Comparison of ENCODE assay signal across 31 cellular contexts in genomic region chr11:67230406-67230805, GRCh38. TPM values are rescaled to one million over a fixed set of nuclear protein-coding genes. Genes with fewer than 3 reads are reported as not detected.
DNase-seq lines count a peak whose midpoint lies in the region; ATAC-seq, FAIRE-seq and TF ChIP-seq lines count a peak whose summit lies in the region.
"Had no signal": no experiment of that assay in that cellular context is flagged by ENCODE, and none has a peak within 500 bp of the region (broad histone marks: within the 10 kb centered on the region; RNA-seq: fewer than 3 reads in every experiment).

No MANE protein-coding gene starts in this region.

- no peaks in the 10 kb centered on the region for H3K27me3 Mint-ChIP-seq in CD8-positive, alpha-beta memory T cell
- no peaks in the 10 kb centered on the region for H3K27me3 Mint-ChIP-seq in T-cell
- H3K27me3 Mint-ChIP-seq: B cell; naive thymus-derived CD8-positive, alpha-beta T cell had no signal

- H3K9me3 ChIP-seq in CD8-positive, alpha-beta memory T cell (ENCODE audit: low read length), result no peaks in the 10 kb centered on the region
- H3K9me3 ChIP-seq: ovary, suprapubic skin had no signal

- DNase-seq in NK-92 treated with Interleukin-12 subunit alpha and Interleukin-12 subunit beta, amount 100 ng/mL, for 24 hours (lab: John Stamatoyannopoulos, UW), result peak; percentile 11
- DNase-seq in NK-92 (lab: John Stamatoyannopoulos, UW; ENCODE audit: unreplicated experiment) (no peak), T-cell (no peak), bronchial epithelial cell (ENCODE audit: low read depth) (peak; percentile 38), glomerular visceral epithelial cell (ENCODE audit: extremely low spot score) (no peak), NCI-H446 (lab: John Stamatoyannopoulos, UW) (no peak)
- no peak for DNase-seq in CD8-positive, alpha-beta memory T cell
- DNase-seq: activated CD4-positive, alpha-beta T cell treated with anti-CD3 and anti-CD28 coated beads, Interleukin-2, amount 50 U/mL, for 48 hours; activated naive CD4-positive, alpha-beta T cell treated with anti-CD3 and anti-CD28 coated beads for 36 hours; activated T-cell treated with anti-CD3 and anti-CD28 coated beads for 4 hours; DMS79; effector CD4-positive, alpha-beta T cell; erythroblast; foreskin melanocyte; GOT3; naive thymus-derived CD8-positive, alpha-beta T cell; NCI-H1092 treated with DMSO at 0.1 percent for 48 hours; NCI-H2029; NCI-H226; NCI-H774; ovary; retina; T1000 had no signal

- H3K4me1 Mint-ChIP-seq in CD8-positive, alpha-beta memory T cell, result peaks cover 24 to 33% (median 27%) of the 10 kb centered on the region in 3 donors
- peaks cover 10 to 31% (median 29%) of the 10 kb centered on the region in 3 donors for H3K4me1 Mint-ChIP-seq in T-cell

- H3K27ac Mint-ChIP-seq in CD8-positive, alpha-beta memory T cell, result peak overlapping the region; percentile 6 to 70 (median 54)
- peak overlapping the region; percentile 55 to 77 for H3K27ac Mint-ChIP-seq in T-cell
- H3K27ac Mint-ChIP-seq: activated naive CD4-positive, alpha-beta T cell treated with anti-CD3 and anti-CD28 coated beads for 36 hours; B cell had no signal

- no peak for FAIRE-seq in bronchial epithelial cell (lab: Jason Lieb, UNC)
- FAIRE-seq: A204.1, HTR-8/SVneo had no signal

- CTCF ChIA-PET in CD8-positive, alpha-beta memory T cell (lab: Charles Lee), result interaction anchor here (1.4 kb wide), 1 partner anchor 10 kb away, joined by 4 read pairs; no protein-coding TSS in a partner anchor
- CTCF ChIA-PET in T-cell (lab: Charles Lee), result interaction anchor here in 1 of 2 donors (0.6 kb wide), 1 partner anchor 151 kb away, joined by 4 read pairs; no protein-coding TSS in a partner anchor

- ATAC-seq in T-cell (replicated peaks in 1 of 4) (no peak), GM19324 (IDR thresholded peaks at IDR 0.05; ENCODE audit: low FRiP score, unreplicated experiment) (no peak)
- ATAC-seq: Right ventricle myocardium inferior had no signal

- no peak overlapping the region for H3K4me3 ChIP-seq in CD8-positive, alpha-beta memory T cell (ENCODE audit: low read length)
- no peak overlapping the region for H3K4me3 ChIP-seq in bronchial epithelial cell (ENCODE audit: low read depth, low read length)
- H3K4me3 ChIP-seq: hepatocyte, ovary, smooth muscle cell, suprapubic skin had no signal

- H3K4me1 ChIP-seq in CD8-positive, alpha-beta memory T cell (ENCODE audit: insufficient read depth, low read length), result peaks cover 4% of the 10 kb centered on the region

- no peak overlapping the region for H3K4me3 Mint-ChIP-seq in CD8-positive, alpha-beta memory T cell
- H3K4me3 Mint-ChIP-seq in T-cell, result no peak overlapping the region
- H3K4me3 Mint-ChIP-seq: activated naive CD4-positive, alpha-beta T cell treated with anti-CD3 and anti-CD28 coated beads for 36 hours; B cell; naive thymus-derived CD8-positive, alpha-beta T cell had no signal

- no peak for TF ChIP-seq CTCF in bronchial epithelial cell (IDR thresholded peaks at IDR 0.05; ENCODE audit: insufficient read depth, low read length, severe bottlenecking)

- H3K27ac ChIP-seq in CD8-positive, alpha-beta memory T cell (ENCODE audit: low read depth, low read length), result no peak overlapping the region
- H3K27ac ChIP-seq: hepatocyte, ovary, suprapubic skin had no signal

- H3K27me3 ChIP-seq in CD8-positive, alpha-beta memory T cell (ENCODE audit: insufficient read depth, low read length, poor library complexity, severe bottlenecking), result no peaks in the 10 kb centered on the region
- H3K27me3 ChIP-seq in bronchial epithelial cell (ENCODE audit: control insufficient read depth, insufficient read depth, low read length), result no peaks in the 10 kb centered on the region
- H3K27me3 ChIP-seq: hepatocyte, ovary, suprapubic skin had no signal

- H3K36me3 Mint-ChIP-seq in CD8-positive, alpha-beta memory T cell, result peaks cover 3 to 67% (median 13%) of the 10 kb centered on the region in 3 donors
- peaks cover 29% of the 10 kb centered on the region for H3K36me3 Mint-ChIP-seq in T-cell

- peaks cover 37% of the 10 kb centered on the region for H3K36me3 ChIP-seq in CD8-positive, alpha-beta memory T cell (ENCODE audit: insufficient read depth, low read length)
- H3K36me3 ChIP-seq in bronchial epithelial cell (ENCODE audit: control insufficient read depth, insufficient read depth, low read length), result peaks cover 14% of the 10 kb centered on the region
- H3K36me3 ChIP-seq: ovary had no signal

- H3K9me3 Mint-ChIP-seq in CD8-positive, alpha-beta memory T cell, result no peaks in the 10 kb centered on the region
- no peaks in the 10 kb centered on the region for H3K9me3 Mint-ChIP-seq in T-cell
- H3K9me3 Mint-ChIP-seq: activated naive CD4-positive, alpha-beta T cell treated with anti-CD3 and anti-CD28 coated beads for 36 hours; naive thymus-derived CD8-positive, alpha-beta T cell had no signal

- POLR2A ChIA-PET in CD8-positive, alpha-beta memory T cell (lab: Charles Lee), result interaction anchor here (0.5 to 1.4 kb wide), 3 partner anchors 9 to 385 kb away, joined by 3 to 9 read pairs (median 3); no protein-coding TSS in a partner anchor
- POLR2A ChIA-PET in T-cell (lab: Charles Lee), result interaction anchor here (0.6 to 1.3 kb wide), 5 partner anchors 9 to 20 kb away, joined by 3 to 8 read pairs (median 4); no protein-coding TSS in a partner anchor

RNA-seq across cellular contexts. Expression of gene GRK2, which starts 35.9 kb away (rescaled TPM):
- total RNA-seq in CD8-positive, alpha-beta memory T cell, result 100 to 1,000 TPM; 237 to 246 TPM
- 69.9 TPM for polyA plus RNA-seq in CD8-positive, alpha-beta memory T cell
- total RNA-seq in T-cell (100 to 1,000 TPM; 267 to 394 (median 382) TPM), bronchial epithelial cell (55.0 and 77.4 TPM in 2 replicates)

RNA-seq across cellular contexts. Expression of gene ANKRD13D, which starts 58.7 kb away (rescaled TPM):
- 10 to 100 TPM; 84.9 to 90.1 TPM for total RNA-seq in CD8-positive, alpha-beta memory T cell
- polyA plus RNA-seq in CD8-positive, alpha-beta memory T cell, result 23.9 TPM
- 100 to 1,000 TPM; 150 to 249 (median 237) TPM for total RNA-seq in T-cell
- total RNA-seq in bronchial epithelial cell, result 22.4 and 42.8 TPM in 2 replicates

Comparison
In these comparisons a context has a peak if more than half of its experiments do, and no peak if none do; other contexts are left out.
1. DNase-seq: peak in NK-92 treated with Interleukin-12 subunit alpha and Interleukin-12 subunit beta, amount 100 ng/mL, for 24 hours (single experiment) and bronchial epithelial cell (single experiment); none in NK-92 (single experiment), CD8-positive, alpha-beta memory T cell (0 of 5), T-cell (0 of 34), glomerular visceral epithelial cell (single experiment) and NCI-H446 (0 of 2).